30 cellular contexts compared by ENCODE assay signal in the genomic region with DNA sequence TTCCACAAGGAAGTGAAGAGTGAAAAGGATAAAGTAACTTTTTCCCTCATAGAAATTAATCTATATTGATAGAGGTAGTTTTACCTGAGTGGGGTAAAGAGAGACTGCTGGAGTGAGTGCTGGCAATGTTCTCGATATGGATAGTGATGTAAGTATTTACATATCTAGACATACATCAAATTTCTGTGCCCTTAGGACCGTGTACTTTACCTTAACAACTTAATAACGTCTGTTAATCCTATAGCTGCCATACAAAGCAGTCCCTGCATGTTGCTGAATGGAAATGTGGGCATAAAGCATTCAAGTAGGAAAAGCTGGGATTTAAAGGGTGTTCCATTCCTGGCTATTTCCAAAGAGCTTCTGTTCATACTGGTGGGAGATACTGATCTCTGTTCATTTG.
DNase-seq lines count a peak whose midpoint lies in the region; ATAC-seq and TF ChIP-seq lines count a peak whose summit lies in the region.
"Had no signal": no experiment of that assay in that cellular context is flagged by ENCODE, and none has a peak within 500 bp of the region (broad histone marks: within the 10 kb centered on the region; RNA-seq: fewer than 3 reads in every experiment).

No MANE protein-coding gene starts in this region.

- H3K4me1 ChIP-seq in left ventricle myocardium inferior, result peaks cover 83% of the 10 kb centered on the region
- H3K4me1 ChIP-seq in mesodermal cell (ENCODE audit: control insufficient read depth, insufficient read depth, low read length, poor library complexity, severe bottlenecking), result peaks cover 31% of the 10 kb centered on the region
- H3K4me1 ChIP-seq in skeletal muscle tissue (ENCODE audit: control insufficient read depth in 3 of 3, insufficient read depth in 3 of 3, low read length in 3 of 3), result peaks cover 14 to 23% (median 22%) of the 10 kb centered on the region in 3 donors
- H3K4me1 ChIP-seq in left lung, result peaks cover 3 to 7% of the 10 kb centered on the region in 2 donors
- H3K4me1 ChIP-seq: A549 had no signal

- H3K27me3 ChIP-seq in left ventricle myocardium inferior (ENCODE audit: low read depth) (no peaks in the 10 kb centered on the region), skeletal muscle tissue (ENCODE audit: control insufficient read depth in 3 of 3, insufficient read depth in 3 of 3, low read length in 3 of 3) (no peaks in the 10 kb centered on the region), left lung (no peaks in the 10 kb centered on the region)
- H3K27me3 ChIP-seq: foreskin keratinocyte had no signal

- no peaks in the 10 kb centered on the region for H3K27me3 Mint-ChIP-seq in activated CD4-positive, alpha-beta T cell treated with anti-CD3 and anti-CD28 coated beads, Interleukin-2, amount 10 ng/mL, durations not matched to agents 7 days and 5 days
- H3K27me3 Mint-ChIP-seq: B cell; naive B cell; stimulated activated naive B cell treated with anti-CD40 and anti-IgM and Interleukin-4, amounts not matched to agents 10 μg/mL and 1 μg/mL and 100 μg/mL, for 72 hours had no signal

- no peak overlapping the region for H3K4me3 Mint-ChIP-seq in activated CD4-positive, alpha-beta T cell treated with anti-CD3 and anti-CD28 coated beads, Interleukin-2, amount 10 ng/mL, durations not matched to agents 7 days and 5 days
- H3K4me3 Mint-ChIP-seq: B cell; naive B cell; stimulated activated naive B cell treated with anti-CD40 and anti-IgM and Interleukin-4, amounts not matched to agents 10 μg/mL and 1 μg/mL and 100 μg/mL, for 72 hours had no signal

- peaks cover 7% of the 10 kb centered on the region for H3K4me1 Mint-ChIP-seq in activated CD4-positive, alpha-beta T cell treated with anti-CD3 and anti-CD28 coated beads, Interleukin-2, amount 10 ng/mL, durations not matched to agents 7 days and 5 days

- H3K27ac ChIP-seq in left ventricle myocardium inferior (replicated peaks) (peak overlapping the region; percentile 90), mesodermal cell (ENCODE audit: low read depth, low read length, severe bottlenecking) (peak overlapping the region; percentile 68), skeletal muscle tissue (ENCODE audit: low read depth, low read length) (peak overlapping the region; percentile 17), left lung (no peak overlapping the region)
- H3K27ac ChIP-seq: A549, epithelial cell of prostate, KMS-11, lower lobe of right lung, thoracic aorta, WERI-Rb-1 had no signal

- H3K9me3 Mint-ChIP-seq in activated CD4-positive, alpha-beta T cell treated with anti-CD3 and anti-CD28 coated beads, Interleukin-2, amount 10 ng/mL, durations not matched to agents 7 days and 5 days, result no peaks in the 10 kb centered on the region
- H3K9me3 Mint-ChIP-seq: activated T-helper 2 cell treated with anti-CD3 and anti-CD28 coated beads, Interferon-gamma antibody, Interleukin-2, Interleukin-4, amounts not matched to agents 10 μg/mL and 5 μg/mL and 100 μg/mL, durations not matched to agents 14 hours and 24 hours and 36 hours; GM23338; stimulated activated naive B cell treated with anti-CD40 and anti-IgM and Interleukin-4, amounts not matched to agents 10 μg/mL and 1 μg/mL and 100 μg/mL, for 72 hours had no signal

- no peaks in the 10 kb centered on the region for H3K9me3 ChIP-seq in left ventricle myocardium inferior (replicated peaks)
- H3K9me3 ChIP-seq in mesodermal cell (ENCODE audit: control insufficient read depth, low read length), result peaks cover 3% of the 10 kb centered on the region
- H3K9me3 ChIP-seq in skeletal muscle tissue (ENCODE audit: control insufficient read depth in 3 of 3, low read length in 3 of 3), result peaks cover 0 to 1% (median 0%) of the 10 kb centered on the region in 3 donors
- no peaks in the 10 kb centered on the region for H3K9me3 ChIP-seq in left lung
- H3K9me3 ChIP-seq: A549, lower lobe of right lung, thoracic aorta had no signal

- intact Hi-C loops in left ventricle myocardium inferior (cut with micrococcal nuclease), result no loop called here
- intact Hi-C loops in left ventricle myocardium superior (cut with micrococcal nuclease), result loop anchor here (10.0 kb wide), 1 partner anchor 115 kb away; no protein-coding TSS in a partner anchor
- intact Hi-C loops in left lung (cut with DNase I), result no loop called here

- no peak overlapping the region for H3K27ac Mint-ChIP-seq in activated CD4-positive, alpha-beta T cell treated with anti-CD3 and anti-CD28 coated beads, Interleukin-2, amount 10 ng/mL, durations not matched to agents 7 days and 5 days
- H3K27ac Mint-ChIP-seq: activated naive CD4-positive, alpha-beta T cell treated with anti-CD3 and anti-CD28 coated beads, Interleukin-2, amount 50 U/mL, for 72 hours; activated T-helper 2 cell treated with anti-CD3 and anti-CD28 coated beads, Interferon-gamma antibody, Interleukin-2, Interleukin-4, amounts not matched to agents 10 μg/mL and 5 μg/mL and 100 μg/mL, durations not matched to agents 14 hours and 24 hours and 36 hours; B cell; GM23338; stimulated activated naive B cell treated with anti-CD40 and anti-IgM and Interleukin-4, amounts not matched to agents 10 μg/mL and 1 μg/mL and 100 μg/mL, for 72 hours had no signal

- H3K36me3 ChIP-seq in left ventricle myocardium inferior (no peaks in the 10 kb centered on the region), mesodermal cell (ENCODE audit: control insufficient read depth, insufficient read depth, low read length) (no peaks in the 10 kb centered on the region), skeletal muscle tissue (ENCODE audit: control insufficient read depth in 3 of 3, insufficient read depth in 3 of 3, low read length in 3 of 3) (no peaks in the 10 kb centered on the region), left lung (no peaks in the 10 kb centered on the region)
- H3K36me3 ChIP-seq: lower lobe of right lung, thoracic aorta, WERI-Rb-1 had no signal

- CTCF ChIA-PET in activated CD4-positive, alpha-beta T cell treated with anti-CD3 and anti-CD28 coated beads, Interleukin-2, amount 10 ng/mL, durations not matched to agents 7 days and 5 days (lab: Charles Lee), result no interaction called here

- TF ChIP-seq CTCF in left ventricle myocardium inferior (IDR thresholded peaks at IDR 0.05; ENCODE audit: borderline replicate concordance) (no peak), left lung (IDR thresholded peaks at IDR 0.05) (no peak)

- no peak overlapping the region for H3K9ac ChIP-seq in skeletal muscle tissue (ENCODE audit: low read depth in 1 of 3, low read length in 3 of 3)
- H3K9ac ChIP-seq: KMS-11 had no signal

- H3K36me3 Mint-ChIP-seq in activated CD4-positive, alpha-beta T cell treated with anti-CD3 and anti-CD28 coated beads, Interleukin-2, amount 10 ng/mL, durations not matched to agents 7 days and 5 days (ENCODE audit: low read depth), result peaks cover 3% of the 10 kb centered on the region
- H3K36me3 Mint-ChIP-seq: naive B cell had no signal

- DNase-seq in left ventricle myocardium inferior (no peak), left ventricle myocardium superior (no peak), SK-N-DZ (ENCODE audit: low spot score) (no peak), left lung (no peak)
- no peak for DNase-seq in activated CD4-positive, alpha-beta T cell treated with anti-CD3 and anti-CD28 coated beads, Interleukin-2, amount 10 ng/mL, durations not matched to agents 7 days and 5 days
- DNase-seq: activated CD4-positive, alpha-beta T cell treated with anti-CD3 and anti-CD28 coated beads, Interleukin-2, amount 50 U/mL, for 1 hour; DMS153; hypothalamus; lower lobe of right lung; naive B cell; NCI-H1417 treated with DMSO at 0.1 percent for 48 hours; NCI-H2081 treated with DMSO at 0.1 percent for 48 hours; NCI-H446; OCI-M1; stimulated activated CD4-positive, alpha-beta T cell treated with anti-CD3 and anti-CD28 coated beads, Interleukin-12 subunit alpha, Interleukin-12 subunit beta, amount 100 ng/mL, for 4 hours; stimulated activated CD4-positive, alpha-beta T cell treated with anti-CD3 and anti-CD28 coated beads, Interleukin-4, amount 100 ng/mL, for 24 hours; stimulated activated naive B cell treated with anti-CD40 and anti-IgM and Interleukin-4, amounts not matched to agents 10 μg/mL and 1 μg/mL and 100 μg/mL, for 72 hours; WERI-Rb-1 had no signal

- H3K4me3 ChIP-seq in left ventricle myocardium inferior, result peak overlapping the region; percentile 15
- no peak overlapping the region for H3K4me3 ChIP-seq in mesodermal cell (ENCODE audit: extremely low read depth, insufficient read depth, low read length, poor library complexity, severe bottlenecking)
- no peak overlapping the region for H3K4me3 ChIP-seq in skeletal muscle tissue (ENCODE audit: low read length in 3 of 3)
- no peak overlapping the region for H3K4me3 ChIP-seq in left lung
- H3K4me3 ChIP-seq: A549, GM23338, lower lobe of right lung, thoracic aorta had no signal

- no CpG with 5 or more reads among the region's 3 CpGs for WGBS in mesodermal cell (ENCODE audit: insufficient coverage in 2 of 2), 2 experiments

- POLR2A ChIA-PET in activated CD4-positive, alpha-beta T cell treated with anti-CD3 and anti-CD28 coated beads, Interleukin-2, amount 10 ng/mL, durations not matched to agents 7 days and 5 days (lab: Charles Lee), result no interaction called here

- no peak for ATAC-seq in left ventricle myocardium superior
- no peak for ATAC-seq in GM19463 (IDR thresholded peaks at IDR 0.05; ENCODE audit: unreplicated experiment)
- no peak for ATAC-seq in left lung
- ATAC-seq: A549; activated naive CD4-positive, alpha-beta T cell treated with anti-CD3 and anti-CD28 coated beads, Interleukin-2, amount 50 U/mL, for 72 hours; stimulated activated naive B cell treated with anti-CD40 and anti-IgM and Interleukin-4, amounts not matched to agents 10 μg/mL and 1 μg/mL and 100 μg/mL, for 72 hours had no signal

Comparison
In these comparisons a context has a peak if more than half of its experiments do, and no peak if none do; other contexts are left out.
1. H3K27ac ChIP-seq: peak in left ventricle myocardium inferior (single experiment), mesodermal cell (single experiment) and skeletal muscle tissue (single experiment); none in left lung (0 of 2).